8 cellular contexts compared by ENCODE assay signal in the genomic region with DNA sequence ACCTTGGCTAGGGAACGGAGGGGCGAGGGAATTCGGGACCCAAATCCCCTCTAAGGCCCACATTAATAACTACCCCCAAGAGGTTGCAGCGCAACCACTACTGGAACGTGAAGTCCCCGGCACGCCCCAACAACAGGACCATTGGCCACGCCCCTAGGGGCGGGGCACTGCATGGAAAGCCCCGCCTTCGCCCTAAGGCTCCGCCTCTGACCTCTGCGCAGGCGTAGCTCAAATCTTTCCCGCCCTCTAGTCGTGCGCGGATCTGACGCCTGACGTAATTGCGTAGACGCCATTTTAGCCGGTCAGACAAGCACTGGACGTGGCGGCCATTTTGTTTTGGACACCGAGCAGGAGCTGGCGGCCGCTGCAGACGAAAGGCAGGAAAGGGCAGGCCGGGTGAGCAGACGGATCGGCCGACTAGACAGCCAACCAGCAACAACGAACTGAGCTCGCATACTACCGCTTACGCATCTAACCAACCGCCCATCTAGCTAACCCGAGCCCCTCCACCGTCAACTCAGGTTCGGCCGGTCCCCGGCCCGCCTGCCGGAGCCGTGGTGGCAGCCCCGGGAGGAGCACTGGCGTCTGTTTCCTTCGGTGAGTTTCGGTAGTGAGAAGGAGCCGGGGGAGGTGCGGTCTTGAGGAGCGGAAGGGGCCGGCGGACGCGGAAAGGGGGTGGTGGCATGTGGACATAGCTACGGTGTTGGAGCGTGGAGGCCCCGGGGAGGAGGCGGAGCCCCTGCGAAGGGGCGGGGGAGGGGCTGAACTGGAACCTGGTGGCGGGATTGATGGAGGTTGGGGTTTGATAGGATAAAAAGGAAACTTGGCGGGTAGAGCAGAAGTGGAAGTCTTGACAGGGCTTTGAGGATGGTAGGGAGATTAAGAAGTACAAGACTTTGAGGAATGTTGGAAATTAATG. TPM values are rescaled to one million over a fixed set of nuclear protein-coding genes. Genes with fewer than 3 reads are reported as not detected.
DNase-seq lines count a peak whose midpoint lies in the region; ATAC-seq and TF ChIP-seq lines count a peak whose summit lies in the region.

Gene CHTOP (plus strand): TSS at position 320 of the 919 bp plus-strand sequence. CDS start 2,523 bp downstream, outside the sequence.

- H3K27me3 ChIP-seq in DOHH2 (ENCODE audit: control insufficient read depth, low read length) (no peaks in the 10 kb centered on the region), GM23338 (ENCODE audit: insufficient read depth) (no peaks in the 10 kb centered on the region)

- ATAC-seq in GM23338, result peak; percentile 91
- ATAC-seq in naive B cell (ENCODE audit: low read depth in 2 of 2), result peak; percentile 84 to 85
- peak; percentile 97 for ATAC-seq in stimulated activated memory B cell treated with anti-CD40 and anti-IgM and Interleukin-4, amounts not matched to agents 10 μg/mL and 1 μg/mL and 100 μg/mL, for 72 hours

- peaks cover 15% of the 10 kb centered on the region for H3K4me1 ChIP-seq in DOHH2 (ENCODE audit: control insufficient read depth, low read length)
- H3K4me1 ChIP-seq in GM23338 (ENCODE audit: insufficient read depth), result peaks cover 12% of the 10 kb centered on the region; the same call in 1 of the 2 replicates

- H3K36me3 ChIP-seq in DOHH2 (ENCODE audit: control insufficient read depth, low read length), result peaks cover 41% of the 10 kb centered on the region
- H3K36me3 ChIP-seq in GM23338 (ENCODE audit: insufficient read depth), result peaks cover 32% of the 10 kb centered on the region

- H3K27me3 Mint-ChIP-seq in GM23338 (ENCODE audit: insufficient read depth, low read depth, poor library complexity) (peaks cover 11% of the 10 kb centered on the region), naive B cell (no peaks in the 10 kb centered on the region)
- no peaks in the 10 kb centered on the region for H3K27me3 Mint-ChIP-seq in stimulated activated memory B cell treated with anti-CD40 and anti-IgM and Interleukin-4, amounts not matched to agents 10 μg/mL and 1 μg/mL and 100 μg/mL, for 72 hours

- H3K9me3 Mint-ChIP-seq in GM23338, result no peaks in the 10 kb centered on the region
- peaks cover 0 to 5% (median 0%) of the 10 kb centered on the region in 7 donors for H3K9me3 Mint-ChIP-seq in naive B cell
- peaks cover 4% of the 10 kb centered on the region for H3K9me3 Mint-ChIP-seq in stimulated activated memory B cell treated with anti-CD40 and anti-IgM and Interleukin-4, amounts not matched to agents 10 μg/mL and 1 μg/mL and 100 μg/mL, for 72 hours

- H3K4me1 Mint-ChIP-seq in GM23338, result peaks cover 22% of the 10 kb centered on the region
- H3K4me1 Mint-ChIP-seq in naive B cell, result peaks cover 39 to 48% (median 43%) of the 10 kb centered on the region in 3 donors
- peaks cover 42% of the 10 kb centered on the region for H3K4me1 Mint-ChIP-seq in stimulated activated memory B cell treated with anti-CD40 and anti-IgM and Interleukin-4, amounts not matched to agents 10 μg/mL and 1 μg/mL and 100 μg/mL, for 72 hours

- peak; percentile 99 for DNase-seq in GM23338 (ENCODE audit: low spot score)
- peak; percentile 99 for DNase-seq in LHCN-M2 (ENCODE audit: low read depth)
- peak; percentile 99 for DNase-seq in RPMI8226
- DNase-seq in activated T-helper 1 cell treated with anti-CD3 and anti-CD28 coated beads, Interleukin-2, amount 50 U/mL, for 16 hours (ENCODE audit: low read depth in 1 of 2, low spot score in 1 of 2), result peak; percentile 90 to 92
- peak; percentile 98 for DNase-seq in fibroblast of gingiva (ENCODE audit: low read depth)
- DNase-seq in naive B cell, result peak; percentile 97

- H3K4me3 ChIP-seq in DOHH2 (ENCODE audit: low read length) (peak within 1 kb of the TSS; percentile 88), GM23338 (peak within 1 kb of the TSS; percentile 89)

- TF ChIP-seq CTCF in DOHH2 (IDR thresholded peaks at IDR 0.05; ENCODE audit: low read depth, low read length, poor library complexity, severe bottlenecking), result no peak
- no peak for TF ChIP-seq CTCF in GM23338 (conservative IDR thresholded peaks at IDR 0.05; ENCODE audit: low read depth in 2 of 2)

- H3K9me3 ChIP-seq in DOHH2 (ENCODE audit: control insufficient read depth, insufficient read depth, low read length), result no peaks in the 10 kb centered on the region

- H3K79me2 ChIP-seq in DOHH2 (ENCODE audit: control insufficient read depth, low read length), result peaks cover 42% of the 10 kb centered on the region
- peaks cover 48% of the 10 kb centered on the region for H3K79me2 ChIP-seq in GM23338 (replicated peaks; ENCODE audit: insufficient read depth)

- H3K9me2 ChIP-seq in DOHH2 (replicated peaks; ENCODE audit: control insufficient read depth, low read length) (no peaks in the 10 kb centered on the region), GM23338 (ENCODE audit: insufficient read depth) (no peaks in the 10 kb centered on the region)

- peaks cover 54% of the 10 kb centered on the region for H3K36me3 Mint-ChIP-seq in GM23338 (ENCODE audit: low read depth)
- peaks cover 11 to 21% of the 10 kb centered on the region in 2 donors for H3K36me3 Mint-ChIP-seq in naive B cell
- peaks cover 31% of the 10 kb centered on the region for H3K36me3 Mint-ChIP-seq in stimulated activated memory B cell treated with anti-CD40 and anti-IgM and Interleukin-4, amounts not matched to agents 10 μg/mL and 1 μg/mL and 100 μg/mL, for 72 hours

- peak within 1 kb of the TSS; percentile 9; the same call in 1 of the 2 replicates for H2AFZ ChIP-seq in GM23338

- H4K20me1 ChIP-seq in DOHH2 (ENCODE audit: control insufficient read depth, insufficient read depth, low read depth, low read length), result no peaks in the 10 kb centered on the region
- peaks cover 10% of the 10 kb centered on the region; the same call in 1 of the 2 replicates for H4K20me1 ChIP-seq in GM23338 (replicated peaks; ENCODE audit: insufficient read depth)

- H3K27ac ChIP-seq in DOHH2 (ENCODE audit: low read depth, low read length), result peak within 1 kb of the TSS; percentile 98
- H3K27ac ChIP-seq in GM23338 (ENCODE audit: low read depth), result peak within 1 kb of the TSS; percentile 100

- H3K4me3 Mint-ChIP-seq in GM23338, result peak within 1 kb of the TSS; percentile 96
- peak within 1 kb of the TSS; percentile 94 to 100 (median 99) for H3K4me3 Mint-ChIP-seq in naive B cell
- H3K4me3 Mint-ChIP-seq in stimulated activated memory B cell treated with anti-CD40 and anti-IgM and Interleukin-4, amounts not matched to agents 10 μg/mL and 1 μg/mL and 100 μg/mL, for 72 hours, result peak within 1 kb of the TSS; percentile 93

- H3K4me2 ChIP-seq in DOHH2 (ENCODE audit: low read length), result peak within 1 kb of the TSS; percentile 66
- H3K4me2 ChIP-seq in GM23338, result peak within 1 kb of the TSS; percentile 84

- H3K27ac Mint-ChIP-seq in GM23338 (peak within 1 kb of the TSS; percentile 100), naive B cell (peak within 1 kb of the TSS; percentile 100)
- H3K27ac Mint-ChIP-seq in stimulated activated memory B cell treated with anti-CD40 and anti-IgM and Interleukin-4, amounts not matched to agents 10 μg/mL and 1 μg/mL and 100 μg/mL, for 72 hours, result peak within 1 kb of the TSS; percentile 99

- H3F3A ChIP-seq in DOHH2 (ENCODE audit: control insufficient read depth, insufficient read depth), result peaks cover 3% of the 10 kb centered on the region; the same call in 1 of the 2 replicates
- peaks cover 22% of the 10 kb centered on the region for H3F3A ChIP-seq in GM23338 (replicated peaks; ENCODE audit: low read depth)

TF ChIP-seq in GM23338, 12 proteins besides CTCF, POLR2A, EP300 and RAD21 (continues in another document):
- TF ChIP-seq POLR2AphosphoS5 (IDR thresholded peaks at IDR 0.05; ENCODE audit: low read depth) (peak; percentile 96), STAT1 (IDR thresholded peaks at IDR 0.05; ENCODE audit: unreplicated experiment) (no peak)

RNA-seq across cellular contexts. Expression of gene CHTOP, which starts in this region (rescaled TPM):
- total RNA-seq in GM23338 (2014; rRNA removed; shearing (Covaris generic)), result 68.9 and 73.4 TPM in 2 replicates
- 86.6 and 97.8 TPM in 2 replicates for polyA plus RNA-seq in GM23338 (2016; fragmentation: Nextera tagmentation; extraction: Ambion mirVana)
- total RNA-seq in LHCN-M2 (2014; rRNA removed), result 32.5 and 44.5 TPM in 2 replicates
- polyA plus RNA-seq in LHCN-M2 (2012), result 51.1 TPM
- polyA plus RNA-seq in naive B cell (ENCODE audit: low read depth in 6 of 6), result 10 to 100 TPM; 43.3 to 94.4 (median 54.4) TPM

Comparison
In these comparisons a context has a peak if more than half of its experiments do, and no peak if none do; other contexts are left out.
1. Peak in every context shown above with its lines: DNase-seq, ATAC-seq, H3K4me3 ChIP-seq and H3K27ac ChIP-seq.